ENCODE assay signal across 24 cellular contexts in genomic region chr4:105495667-105496066, GRCh38. TPM values are rescaled to one million over a fixed set of nuclear protein-coding genes. Genes with fewer than 3 reads are reported as not detected.
"Had no signal": no experiment of that assay in that cellular context is flagged by ENCODE, and none has a peak within 500 bp of the region (broad histone marks: within the 10 kb centered on the region; RNA-seq: fewer than 3 reads in every experiment).

No MANE protein-coding gene starts in this region.

- H3K4me3 ChIP-seq: ascending aorta, body of pancreas had no signal

- H3K27ac ChIP-seq: ascending aorta, body of pancreas had no signal

- H3K36me3 ChIP-seq: ascending aorta had no signal

- H3K4me1 ChIP-seq: ascending aorta, body of pancreas had no signal

- DNase-seq: activated CD4-positive, alpha-beta T cell treated with anti-CD3 and anti-CD28 coated beads for 48 hours; activated CD4-positive, alpha-beta T cell treated with anti-CD3 and anti-CD28 coated beads, Interleukin-2, amount 50 U/mL, for 4 hours; activated CD4-positive, CD25-positive, alpha-beta regulatory T cell treated with anti-CD3 and anti-CD28 coated beads, Interleukin-2, amount 50 U/mL, for 72 hours; activated CD8-positive, alpha-beta memory T cell treated with anti-CD3 and anti-CD28 coated beads, Interleukin-2, amount 10 ng/mL, durations not matched to agents 7 days and 5 days; activated effector memory CD4-positive, alpha-beta T cell treated with Interleukin-2 at 50 U/mL for 16 hours; activated naive CD4-positive, alpha-beta T cell; activated T-cell treated with anti-CD3 and anti-CD28 coated beads, Interleukin-2, amount 50 U/mL, for 24 hours; amniotic stem cell; body of pancreas; Karpas-422; NCI-H146; NCI-H187 treated with DMSO at 0.1 percent for 48 hours; NCI-H2081 treated with DMSO at 0.1 percent for 48 hours; NCI-H2227 treated with DMSO at 0.1 percent for 48 hours; NCI-H446 treated with DMSO at 0.1 percent for 48 hours; NCI-H526; NCI-H774; OCI-M1; SHP77 had no signal

- ATAC-seq: activated CD8-positive, alpha-beta memory T cell treated with anti-CD3 and anti-CD28 coated beads, Interleukin-2, amount 10 ng/mL, durations not matched to agents 7 days and 5 days; body of pancreas; WTC11 had no signal

- H3K9me3 ChIP-seq: body of pancreas had no signal

- FAIRE-seq: RCC 7860 had no signal

- H3K27me3 ChIP-seq: ascending aorta, body of pancreas had no signal

RNA-seq across cellular contexts. Expression of gene ARHGEF38, which starts 56.8 kb away (rescaled TPM):
- total RNA-seq: activated CD8-positive, alpha-beta memory T cell treated with anti-CD3 and anti-CD28 coated beads, Interleukin-2, amount 10 ng/mL, durations not matched to agents 7 days and 5 days; activated T-helper 1 cell treated with anti-CD3 and anti-CD28 coated beads, Interleukin-12 subunit alpha, Interleukin-12 subunit beta, Interleukin-2, Interleukin-4 antibody, amounts not matched to agents 30 ng/mL and 10 ng/mL and 1 ng/mL, durations not matched to agents 14 hours and 24 hours and 36 hours; ascending aorta; SK-MEL-5; WTC11 had no signal
